ENCODE assay signal across 9 cellular contexts in the genomic region with DNA sequence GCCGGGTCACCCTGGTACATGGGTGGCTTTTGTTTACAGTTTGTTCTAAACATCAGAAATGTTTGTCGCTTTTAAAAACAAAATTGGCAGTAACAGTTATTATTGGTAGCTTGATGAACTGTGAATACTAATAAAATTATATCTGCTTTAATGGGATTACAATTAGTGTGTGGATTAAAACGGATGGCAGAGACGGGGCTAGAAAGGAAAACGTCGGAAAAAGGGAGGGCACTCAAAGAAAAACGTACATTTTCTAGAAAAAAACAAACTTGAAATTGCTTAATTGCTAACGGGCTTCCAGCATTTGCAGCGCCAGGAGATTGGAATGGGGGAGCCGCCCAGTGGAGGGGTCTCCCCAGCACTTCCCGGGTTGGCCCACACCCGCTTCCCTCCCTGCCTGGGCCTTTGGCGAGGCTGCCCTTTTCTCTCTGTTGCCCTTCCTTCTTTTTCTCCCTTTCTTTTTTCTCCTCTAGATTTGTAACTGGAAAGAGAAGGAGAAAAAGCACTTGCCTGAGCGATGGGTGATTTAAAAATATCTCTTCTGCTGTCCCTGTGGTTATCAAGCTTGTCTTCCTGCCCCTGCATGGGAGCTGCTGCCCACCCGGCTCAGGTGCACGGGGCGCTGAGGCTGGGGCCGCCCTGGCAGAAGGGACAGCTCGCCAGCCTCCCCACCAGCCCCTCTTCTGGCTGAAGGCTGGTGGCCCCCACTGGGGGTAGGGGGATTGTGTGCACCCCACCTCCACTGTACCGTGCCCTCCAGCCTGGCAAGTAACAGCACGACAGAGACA. TPM values are rescaled to one million over a fixed set of nuclear protein-coding genes. Genes with fewer than 3 reads are reported as not detected.
DNase-seq lines count a peak whose midpoint lies in the region; ATAC-seq and TF ChIP-seq lines count a peak whose summit lies in the region.
"Had no signal": no experiment of that assay in that cellular context is flagged by ENCODE, and none has a peak within 500 bp of the region (broad histone marks: within the 10 kb centered on the region; RNA-seq: fewer than 3 reads in every experiment).

No MANE protein-coding gene starts in this region.

- no peaks in the 10 kb centered on the region for H3K36me3 ChIP-seq in endodermal cell (ENCODE audit: control insufficient read depth, insufficient read depth, low read length)

- no peaks in the 10 kb centered on the region for H3K36me3 Mint-ChIP-seq in stimulated activated naive CD8-positive, alpha-beta T cell treated with anti-CD3 and anti-CD28 coated beads, Interleukin-15, Interleukin-2, amounts not matched to agents 100 ng/mL and 50 ng/mL, for 24 hours (ENCODE audit: low read depth)
- peaks cover 12% of the 10 kb centered on the region for H3K36me3 Mint-ChIP-seq in endodermal cell (ENCODE audit: low read depth)
- H3K36me3 Mint-ChIP-seq in natural killer cell = no peaks in the 10 kb centered on the region

- H3K27ac Mint-ChIP-seq in stimulated activated naive CD8-positive, alpha-beta T cell treated with anti-CD3 and anti-CD28 coated beads, Interleukin-15, Interleukin-2, amounts not matched to agents 100 ng/mL and 50 ng/mL, for 24 hours = no peak overlapping the region
- no peak overlapping the region for H3K27ac Mint-ChIP-seq in stimulated activated naive CD8-positive, alpha-beta T cell treated with anti-CD3 and anti-CD28 coated beads, Interleukin-15, amount 100 ng/mL, for 72 hours
- H3K27ac Mint-ChIP-seq in endodermal cell = peak overlapping the region; percentile 89
- H3K27ac Mint-ChIP-seq in natural killer cell = no peak overlapping the region

- no peak for ATAC-seq in stimulated activated naive CD8-positive, alpha-beta T cell treated with anti-CD3 and anti-CD28 coated beads, Interleukin-15, amount 100 ng/mL, for 72 hours
- ATAC-seq in natural killer cell (no peak), HG03108 (IDR thresholded peaks at IDR 0.05; ENCODE audit: unreplicated experiment) (no peak), HG03045 (IDR thresholded peaks at IDR 0.05; ENCODE audit: unreplicated experiment) (no peak)

- H3K9me3 Mint-ChIP-seq in stimulated activated naive CD8-positive, alpha-beta T cell treated with anti-CD3 and anti-CD28 coated beads, Interleukin-15, Interleukin-2, amounts not matched to agents 100 ng/mL and 50 ng/mL, for 24 hours = no peaks in the 10 kb centered on the region
- H3K9me3 Mint-ChIP-seq in stimulated activated naive CD8-positive, alpha-beta T cell treated with anti-CD3 and anti-CD28 coated beads, Interleukin-15, amount 100 ng/mL, for 72 hours = no peaks in the 10 kb centered on the region
- H3K9me3 Mint-ChIP-seq in endodermal cell (no peaks in the 10 kb centered on the region), natural killer cell (no peaks in the 10 kb centered on the region)

- H3K27me3 Mint-ChIP-seq in stimulated activated naive CD8-positive, alpha-beta T cell treated with anti-CD3 and anti-CD28 coated beads, Interleukin-15, Interleukin-2, amounts not matched to agents 100 ng/mL and 50 ng/mL, for 24 hours = peaks cover 68% of the 10 kb centered on the region
- peaks cover 91% of the 10 kb centered on the region for H3K27me3 Mint-ChIP-seq in stimulated activated naive CD8-positive, alpha-beta T cell treated with anti-CD3 and anti-CD28 coated beads, Interleukin-15, amount 100 ng/mL, for 72 hours
- peaks cover 31% of the 10 kb centered on the region for H3K27me3 Mint-ChIP-seq in endodermal cell (ENCODE audit: insufficient read depth)
- peaks cover 0 to 38% of the 10 kb centered on the region in 2 donors for H3K27me3 Mint-ChIP-seq in natural killer cell (ENCODE audit: low read depth in 2 of 2)

- H3K4me1 Mint-ChIP-seq in stimulated activated naive CD8-positive, alpha-beta T cell treated with anti-CD3 and anti-CD28 coated beads, Interleukin-15, Interleukin-2, amounts not matched to agents 100 ng/mL and 50 ng/mL, for 24 hours (ENCODE audit: low read depth) = peaks cover 21% of the 10 kb centered on the region
- peaks cover 36% of the 10 kb centered on the region for H3K4me1 Mint-ChIP-seq in stimulated activated naive CD8-positive, alpha-beta T cell treated with anti-CD3 and anti-CD28 coated beads, Interleukin-15, amount 100 ng/mL, for 72 hours
- H3K4me1 Mint-ChIP-seq in endodermal cell (peaks cover 33% of the 10 kb centered on the region), natural killer cell (peaks cover 19 to 26% of the 10 kb centered on the region in 2 donors)

- H3K4me3 Mint-ChIP-seq in stimulated activated naive CD8-positive, alpha-beta T cell treated with anti-CD3 and anti-CD28 coated beads, Interleukin-15, Interleukin-2, amounts not matched to agents 100 ng/mL and 50 ng/mL, for 24 hours = peak overlapping the region; percentile 17
- no peak overlapping the region for H3K4me3 Mint-ChIP-seq in stimulated activated naive CD8-positive, alpha-beta T cell treated with anti-CD3 and anti-CD28 coated beads, Interleukin-15, amount 100 ng/mL, for 72 hours
- H3K4me3 Mint-ChIP-seq in endodermal cell (peak overlapping the region; percentile 87), natural killer cell (peak overlapping the region; percentile 59)

- H3K4me3 ChIP-seq in endodermal cell (ENCODE audit: low read length) = peak overlapping the region; percentile 84

- H3K4me1 ChIP-seq in endodermal cell (ENCODE audit: control insufficient read depth, insufficient read depth, low read length) = peaks cover 9% of the 10 kb centered on the region

- no peaks in the 10 kb centered on the region for H3K27me3 ChIP-seq in endodermal cell (ENCODE audit: control insufficient read depth, insufficient read depth, low read length, poor library complexity, severe bottlenecking)

- H3K27ac ChIP-seq in endodermal cell (ENCODE audit: low read depth, low read length) = peak overlapping the region; percentile 73

- intact Hi-C loops in natural killer cell (cut with micrococcal nuclease) = no loop called here

- DNase-seq in stimulated activated naive CD8-positive, alpha-beta T cell treated with anti-CD3 and anti-CD28 coated beads, Interleukin-15, amount 100 ng/mL, for 72 hours = no peak
- DNase-seq in endodermal cell = no peak
- no peak for DNase-seq in natural killer cell
- no peak for DNase-seq in NK-92 treated with Interleukin-12 subunit alpha and Interleukin-12 subunit beta, amount 100 ng/mL, for 24 hours (lab: John Stamatoyannopoulos, UW)
- no peak for DNase-seq in NCI-H2196 (lab: John Stamatoyannopoulos, UW; ENCODE audit: unreplicated experiment)

- H3K9ac ChIP-seq in endodermal cell (ENCODE audit: extremely low read depth, low read length, poor library complexity, severe bottlenecking) = peak overlapping the region; percentile 76

- H3K9me3 ChIP-seq in endodermal cell (ENCODE audit: control insufficient read depth, low read length) = no peaks in the 10 kb centered on the region

- WGBS in endodermal cell (ENCODE audit: insufficient coverage in 1 of 2, insufficient read length in 1 of 2), 2 experiments = 23 to 41% methylated on average over 10 to 20 of the region's 21 CpGs

- TF ChIP-seq CTCF in endodermal cell (conservative IDR thresholded peaks at IDR 0.05) (no peak), natural killer cell (IDR thresholded peaks at IDR 0.05) (no peak)

RNA-seq across cellular contexts. Expression of a gene that starts 5.9 kb away (rescaled TPM):
- total RNA-seq in endodermal cell (10 to 100 TPM; 63.9 to 78.1 TPM), natural killer cell (10 to 100 TPM in 1 of 3 donors, 1 to 10 TPM in 2; 2.9 to 17.3 (median 5.7) TPM)
- 40.3 TPM for polyA plus RNA-seq in endodermal cell (2013, experiment 1 of 2)
- 37.2 TPM for polyA plus RNA-seq in endodermal cell (2013, experiment 2 of 2)
- total RNA-seq: activated CD8-positive, alpha-beta memory T cell treated with anti-CD3 and anti-CD28 coated beads for 36 hours had no signal

Comparison
In these comparisons a context has a peak if more than half of its experiments do, and no peak if none do; other contexts are left out.
1. H3K4me3 Mint-ChIP-seq: peak in stimulated activated naive CD8-positive, alpha-beta T cell treated with anti-CD3 and anti-CD28 coated beads, Interleukin-15, Interleukin-2, amounts not matched to agents 100 ng/mL and 50 ng/mL, for 24 hours (single experiment), endodermal cell (single experiment) and natural killer cell (single experiment); none in stimulated activated naive CD8-positive, alpha-beta T cell treated with anti-CD3 and anti-CD28 coated beads, Interleukin-15, amount 100 ng/mL, for 72 hours (0 of 2).